Comparison of ENCODE assay signal across 8 cellular contexts in genomic region chr17:27455914-27456680, GRCh38. TPM values are rescaled to one million over a fixed set of nuclear protein-coding genes. Genes with fewer than 3 reads are reported as not detected.
DNase-seq lines count a peak whose midpoint lies in the region; ATAC-seq and TF ChIP-seq lines count a peak whose summit lies in the region.

Gene KSR1, plus strand, starts transcription at chr17:27456448. Its CDS starts 196 bp downstream, at chr17:27456644.

- TF ChIP-seq POLR2A in lower leg skin (IDR thresholded peaks at IDR 0.05), result no peak

- peaks cover 3% of the 10 kb centered on the region; the same call in 1 of the 2 replicates for H3K9me3 ChIP-seq in AG04450 (ENCODE audit: control insufficient read depth, insufficient read depth, low read length)

- peak; percentile 64 for TF ChIP-seq CTCF in AG04450 (IDR thresholded peaks at IDR 0.05; ENCODE audit: low read depth, low read length)
- peak in 55 of 56 donors; percentile 31 to 82 (median 67) for TF ChIP-seq CTCF in dorsolateral prefrontal cortex (IDR thresholded peaks at IDR 0.05 in 54 of 56, conservative IDR thresholded peaks at IDR 0.05 in 2 of 56; ENCODE audit: low read depth in 1 of 56, partially characterized antibody in 56 of 56)
- TF ChIP-seq CTCF in lower leg skin (IDR thresholded peaks at IDR 0.05), result no peak

- intact Hi-C loops in dorsolateral prefrontal cortex (cut with DNase I) (loop anchor here (1.0 to 10.0 kb wide), 11 partner anchors 36 to 211 kb away; partner anchors contain the start of gene WSB1 (in 1 of the 2)), lower leg skin (cut with DNase I; ENCODE audit: low total_unique reads) (no loop called here)

- WGBS in lower leg skin, 2 donors, result 0 to 1% methylated on average over 17 to 39 of the region's 88 CpGs

- POLR2A ChIA-PET in AG04450 (lab: Yijun Ruan, JAX), result interaction anchor here (0.6 to 2.3 kb wide), 5 partner anchors 9 to 144 kb away, joined by 3 to 7 read pairs (median 4); no protein-coding TSS in a partner anchor

- CTCF ChIA-PET in AG04450 (lab: Charles Lee), result interaction anchor here (0.7 to 10.5 kb wide), 14 partner anchors 23 to 219 kb away, joined by 3 to 94 read pairs (median 5); no protein-coding TSS in a partner anchor

- H3K4me3 ChIP-seq in AG04450 (ENCODE audit: low read depth, low read length), result peak within 1 kb of the TSS; percentile 97
- H3K4me3 ChIP-seq in dorsolateral prefrontal cortex, result peak within 1 kb of the TSS; percentile 57 to 96 (median 88)
- H3K4me3 ChIP-seq in lower leg skin (ENCODE audit: low read depth, poor library complexity, severe bottlenecking), result peak within 1 kb of the TSS; percentile 88

- H3K27me3 ChIP-seq in AG04450 (ENCODE audit: control insufficient read depth, insufficient read depth, low read length) (no peaks in the 10 kb centered on the region), dorsolateral prefrontal cortex (no peaks in the 10 kb centered on the region)

- no peak for DNase-seq in AG04450 (ENCODE audit: low read depth, low spot score)
- peak; percentile 85 to 99 for DNase-seq in NCI-H526 (lab: John Stamatoyannopoulos, UW)
- peak; percentile 74 to 78 for DNase-seq in activated CD4-positive, alpha-beta T cell treated with anti-CD3 and anti-CD28 coated beads, Interleukin-2, amount 50 U/mL, for 4 hours
- peak; percentile 67 to 84 (median 77) for DNase-seq in dorsolateral prefrontal cortex
- DNase-seq in lower leg skin (ENCODE audit: low spot score in 2 of 2), result peak; percentile 62 to 96
- DNase-seq in stimulated activated CD4-positive, alpha-beta T cell treated with anti-CD3 and anti-CD28 coated beads, Interleukin-4, amount 100 ng/mL, for 4 hours, result peak; percentile 79 to 81

- ATAC-seq in GM18868 (IDR thresholded peaks at IDR 0.05; ENCODE audit: unreplicated experiment) (peak; percentile 88), HG03135 (IDR thresholded peaks at IDR 0.05; ENCODE audit: unreplicated experiment) (peak; percentile 87)

- H3K27ac ChIP-seq in AG04450 (ENCODE audit: low read depth, low read length) (peak within 1 kb of the TSS; percentile 47), dorsolateral prefrontal cortex (peak within 1 kb of the TSS; percentile 44 to 96 (median 87))

RNA-seq across cellular contexts. Expression of gene KSR1, which starts in this region (rescaled TPM):
- 28.2 and 34.9 TPM in 2 replicates for polyA plus RNA-seq in AG04450 (2011; rRNA removed)
- polyA minus RNA-seq in AG04450 (2011; rRNA and poly(A)+ RNA removed), result 56.0 and 69.7 TPM in 2 replicates
- 100 to 1,000 TPM in 3 of 120 experiments, 10 to 100 TPM in 117; 44.7 to 102 (median 69.9) TPM for total RNA-seq in dorsolateral prefrontal cortex
- 10 to 100 TPM; 26.0 to 37.5 (median 35.0) TPM for total RNA-seq in lower leg skin

Comparison
In these comparisons a context has a peak if more than half of its experiments do, and no peak if none do; other contexts are left out.
1. CTCF ChIP-seq: peak in AG04450 (single experiment) and dorsolateral prefrontal cortex (55 of 56); none in lower leg skin (0 of 3).
2. Peak in every context shown above with its lines, with median percentiles within 50 percentile points of each other: H3K4me3 ChIP-seq.